37 cellular contexts compared by ENCODE assay signal in the genomic region with DNA sequence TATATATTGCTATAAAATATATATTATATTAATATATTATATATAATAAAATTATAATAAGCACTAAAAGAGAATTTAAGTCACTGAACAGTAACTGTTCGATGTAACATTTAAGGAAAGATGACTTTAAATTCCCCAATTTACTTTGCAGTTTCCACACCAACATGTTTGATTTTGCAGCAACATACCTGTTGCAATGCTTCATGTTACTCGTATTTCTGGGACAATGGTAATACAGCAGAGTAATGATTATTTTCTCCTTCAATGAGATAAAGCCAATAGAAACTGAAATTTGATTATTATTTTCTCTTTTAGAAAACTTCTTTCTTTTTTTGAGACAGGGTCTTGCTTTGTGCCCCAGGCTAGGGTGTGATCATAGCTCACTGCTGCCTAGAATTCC.
"Had no signal": no experiment of that assay in that cellular context is flagged by ENCODE, and none has a peak within 500 bp of the region (broad histone marks: within the 10 kb centered on the region; RNA-seq: fewer than 3 reads in every experiment).

No MANE protein-coding gene starts in this region.

- DNase-seq: Karpas-422, Kasumi-1, MG63, MM.1S, MV-4-11, NCI-H1048, NCI-H1092, NCI-H1092 treated with DMSO at 0.1 percent for 48 hours, NCI-H1105, NCI-H1105 treated with DMSO at 0.1 percent for 48 hours, NCI-H1417, NCI-H1417 treated with DMSO at 0.1 percent for 48 hours, NCI-H1436, NCI-H1436 treated with DMSO at 0.1 percent for 48 hours, NCI-H146, NCI-H1694, NCI-H1694 treated with DMSO at 0.1 percent for 48 hours, NCI-H187, NCI-H187 treated with DMSO at 0.1 percent for 48 hours, NCI-H1930, NCI-H2029, NCI-H2029 treated with DMSO at 0.1 percent for 48 hours, NCI-H2081, NCI-H2081 treated with DMSO at 0.1 percent for 48 hours, NCI-H2107, NCI-H2171, NCI-H2171 treated with DMSO at 0.1 percent for 48 hours, NCI-H2227 treated with DMSO at 0.1 percent for 48 hours, NCI-H226, NCI-H345, NCI-H446, NCI-H446 treated with DMSO at 0.1 percent for 48 hours, NCI-H510A, NCI-H510A treated with DMSO at 0.1 percent for 48 hours, NCI-H524, NCI-H524 treated with DMSO at 0.1 percent for 48 hours, NCI-H526 had no signal

- H3K4me3 ChIP-seq: MG63 had no signal

- H3K9me3 ChIP-seq: MG63 had no signal

- H3K36me3 ChIP-seq: MG63 had no signal
